9 cellular contexts compared by ENCODE assay signal in genomic region chr5:139745800-139746690, GRCh38. TPM values are rescaled to one million over a fixed set of nuclear protein-coding genes. Genes with fewer than 3 reads are reported as not detected.
DNase-seq lines count a peak whose midpoint lies in the region; ATAC-seq and TF ChIP-seq lines count a peak whose summit lies in the region.
"Had no signal": no experiment of that assay in that cellular context is flagged by ENCODE, and none has a peak within 500 bp of the region (broad histone marks: within the 10 kb centered on the region; RNA-seq: fewer than 3 reads in every experiment).

No MANE protein-coding gene starts in this region.

- peaks cover 29% of the 10 kb centered on the region for H3K4me1 Mint-ChIP-seq in CD14-positive monocyte

- no peaks in the 10 kb centered on the region for H3K9me3 ChIP-seq in adrenal gland (replicated peaks in 1 of 3)
- H3K9me3 ChIP-seq in heart right ventricle: no peaks in the 10 kb centered on the region
- no peaks in the 10 kb centered on the region for H3K9me3 ChIP-seq in ovary

- TF ChIP-seq CTCF in adrenal gland (IDR thresholded peaks at IDR 0.05) (no peak), heart right ventricle (IDR thresholded peaks at IDR 0.05) (no peak), ovary (IDR thresholded peaks at IDR 0.05) (no peak), CD14-positive monocyte (IDR thresholded peaks at IDR 0.05) (no peak)

- peaks cover 28 to 30% of the 10 kb centered on the region in 2 donors for H3K4me1 ChIP-seq in adrenal gland (replicated peaks in 1 of 2)
- peaks cover 8 to 42% (median 35%) of the 10 kb centered on the region in 9 donors for H3K4me1 ChIP-seq in heart right ventricle
- peaks cover 6% of the 10 kb centered on the region for H3K4me1 ChIP-seq in ovary (ENCODE audit: insufficient read depth)

- ATAC-seq in GM18498 (IDR thresholded peaks at IDR 0.05; ENCODE audit: unreplicated experiment) (peak; percentile 38), HG03342 (IDR thresholded peaks at IDR 0.05; ENCODE audit: unreplicated experiment) (peak; percentile 36), heart right ventricle (peak; percentile 51 to 87 (median 76))

- H3K9me3 Mint-ChIP-seq in CD14-positive monocyte: peaks cover 0 to 26% (median 16%) of the 10 kb centered on the region in 7 donors

- no peaks in the 10 kb centered on the region for H3K36me3 ChIP-seq in adrenal gland (replicated peaks in 1 of 2)
- H3K36me3 ChIP-seq in heart right ventricle: no peaks in the 10 kb centered on the region
- no peaks in the 10 kb centered on the region for H3K36me3 ChIP-seq in ovary

- no peak for TF ChIP-seq EP300 in ovary (IDR thresholded peaks at IDR 0.05)

- H3K36me3 Mint-ChIP-seq in CD14-positive monocyte: peaks cover 7 to 11% of the 10 kb centered on the region in 2 donors

- peak overlapping the region in 1 of 4 donors; percentile 45 for H3K4me3 ChIP-seq in adrenal gland
- H3K4me3 ChIP-seq in heart right ventricle: peak overlapping the region; percentile 29 to 62 (median 49)
- H3K4me3 ChIP-seq in ovary: peak overlapping the region; percentile 28

- intact Hi-C loops in adrenal gland (cut with DNase I) (no loop called here), heart right ventricle (cut with DNase I) (loop anchor here in 1 of 10 donors (5.0 kb wide), 1 partner anchor 34 kb away; no protein-coding TSS in a partner anchor), ovary (cut with DNase I) (no loop called here), CD14-positive monocyte (cut with micrococcal nuclease) (loop anchor here in 1 of 2 donors (5.0 kb wide), 1 partner anchor 54 kb away; no protein-coding TSS in a partner anchor)

- H3K27me3 Mint-ChIP-seq in CD14-positive monocyte (ENCODE audit: low read depth in 3 of 3): peaks cover 68 to 73% (median 71%) of the 10 kb centered on the region in 3 donors

- peak overlapping the region in 1 of 2 donors; percentile 97 for H3K4me3 Mint-ChIP-seq in CD14-positive monocyte

- H3K27ac ChIP-seq in adrenal gland (peak overlapping the region in 2 of 5 donors; percentile 31 to 46), heart right ventricle (peak overlapping the region in 3 of 10 donors; percentile 15 to 64 (median 36)), ovary (no peak overlapping the region)
- H3K27ac ChIP-seq: epithelial cell of prostate had no signal

- H3K27ac Mint-ChIP-seq in CD14-positive monocyte: peak overlapping the region in 1 of 7 donors; percentile 51

- peak; percentile 51 for DNase-seq in SHP77 treated with DMSO at 0.1 percent for 48 hours (lab: John Stamatoyannopoulos, UW)
- peak; percentile 57 to 92 (median 71) for DNase-seq in adrenal gland
- DNase-seq in heart right ventricle: peak; percentile 54 to 65
- DNase-seq in ovary: peak; percentile 40 to 66 (median 56)
- no peak for DNase-seq in CD14-positive monocyte (ENCODE audit: low spot score)
- DNase-seq in KG1 (lab: John Stamatoyannopoulos, UW): no peak

- peaks cover 17% of the 10 kb centered on the region for H3K27me3 ChIP-seq in adrenal gland
- H3K27me3 ChIP-seq in heart right ventricle: peaks cover 6 to 64% (median 30%) of the 10 kb centered on the region in 7 donors
- H3K27me3 ChIP-seq in ovary: no peaks in the 10 kb centered on the region

- 8 to 35% (median 9%) methylated on average over 12 to 44 of the region's 44 CpGs for WGBS in adrenal gland, 4 donors
- 10 to 12% methylated on average over 39 to 44 of the region's 44 CpGs for WGBS in heart right ventricle, 2 donors
- 10 to 20% (median 10%) methylated on average over 26 to 44 of the region's 44 CpGs for WGBS in ovary, 3 donors

- no peak for TF ChIP-seq POLR2A in adrenal gland (IDR thresholded peaks at IDR 0.05)
- no peak for TF ChIP-seq POLR2A in ovary (IDR thresholded peaks at IDR 0.05)

RNA-seq across cellular contexts. Expression of gene PSD2, which starts 49.6 kb away (rescaled TPM):
- total RNA-seq in adrenal gland (under 1 TPM in 3 of 8 donors, not detected in 5; 0.11 to 0.46 (median 0.41) TPM), heart right ventricle (under 1 TPM in 2 of 10 donors, not detected in 8; 0.08 to 0.09 TPM), ovary (under 1 TPM in 5 of 7 donors, not detected in 2; 0.05 to 0.37 (median 0.13) TPM)
- polyA plus RNA-seq in adrenal gland (under 1 TPM; 0.13 to 0.24 (median 0.15) TPM), heart right ventricle (under 1 TPM in 1 of 2 donors, not detected in 1; 0.03 TPM), ovary (under 1 TPM; 0.10 to 0.12 TPM), CD14-positive monocyte (not detected)

Comparison
In these comparisons a context has a peak if more than half of its experiments do, and no peak if none do; other contexts are left out.
1. DNase-seq: peak in SHP77 treated with DMSO at 0.1 percent for 48 hours (single experiment), adrenal gland (7 of 7), heart right ventricle (2 of 2) and ovary (5 of 5); none in CD14-positive monocyte (single experiment) and KG1 (single experiment).
2. Peak in every context shown above with its lines, with median percentiles within 50 percentile points of each other: ATAC-seq.